ENCODE assay signal across 29 cellular contexts in genomic region chr19:14526423-14526822, GRCh38. TPM values are rescaled to one million over a fixed set of nuclear protein-coding genes. Genes with fewer than 3 reads are reported as not detected.
DNase-seq lines count a peak whose midpoint lies in the region; ATAC-seq, FAIRE-seq and TF ChIP-seq lines count a peak whose summit lies in the region.
"Had no signal": no experiment of that assay in that cellular context is flagged by ENCODE, and none has a peak within 500 bp of the region (broad histone marks: within the 10 kb centered on the region; RNA-seq: fewer than 3 reads in every experiment).

No MANE protein-coding gene starts in this region.

- peak overlapping the region; percentile 16 for H3K14ac ChIP-seq in trophoblast cell (ENCODE audit: low read length)

- TF ChIP-seq CTCF in CD4-positive, alpha-beta T cell (IDR thresholded peaks at IDR 0.05), result no peak
- TF ChIP-seq CTCF in esophagus squamous epithelium (IDR thresholded peaks at IDR 0.05), result no peak
- TF ChIP-seq CTCF in pancreas (IDR thresholded peaks at IDR 0.05), result no peak

- H4K12ac ChIP-seq in trophoblast cell (ENCODE audit: low read depth, low read length), result no peak overlapping the region

- no peak for FAIRE-seq in pancreas (lab: Jason Lieb, UNC)
- no peak for FAIRE-seq in GM12892 (lab: Jason Lieb, UNC)
- FAIRE-seq: colon, GM12878, HTR-8/SVneo, RCC 7860 had no signal

- H3K36me3 Mint-ChIP-seq in CD4-positive, alpha-beta T cell (ENCODE audit: low read depth), result peaks cover 25% of the 10 kb centered on the region
- no peaks in the 10 kb centered on the region for H3K36me3 Mint-ChIP-seq in T-cell
- H3K36me3 Mint-ChIP-seq: CD14-positive monocyte had no signal

- H3K79me1 ChIP-seq in trophoblast cell (ENCODE audit: low read length), result peaks cover 23% of the 10 kb centered on the region

- WGBS in esophagus squamous epithelium, 2 donors, result 49 to 57% methylated on average over 4 of the region's 4 CpGs
- no CpG with 5 or more reads among the region's 4 CpGs for WGBS in trophoblast cell (ENCODE audit: extremely low coverage, insufficient coverage, insufficient read length)
- WGBS in pancreas, 2 donors, result 66 to 71% methylated on average over 4 of the region's 4 CpGs

- peak overlapping the region; percentile 50 for H2BK12ac ChIP-seq in trophoblast cell (ENCODE audit: low read length)

- intact Hi-C loops in CD4-positive, alpha-beta T cell (cut with DNase I, micrococcal nuclease), result no loop called here
- intact Hi-C loops in esophagus squamous epithelium (cut with DNase I) (no loop called here), pancreas (cut with DNase I) (no loop called here)

- peaks cover 68% of the 10 kb centered on the region for H3K4me1 Mint-ChIP-seq in CD4-positive, alpha-beta T cell (ENCODE audit: low read depth)
- peaks cover 46 to 75% (median 67%) of the 10 kb centered on the region in 3 donors for H3K4me1 Mint-ChIP-seq in T-cell

- H3K9me3 Mint-ChIP-seq in CD4-positive, alpha-beta T cell, result no peaks in the 10 kb centered on the region
- H3K9me3 Mint-ChIP-seq in T-cell, result no peaks in the 10 kb centered on the region
- H3K9me3 Mint-ChIP-seq: activated naive CD4-positive, alpha-beta T cell treated with anti-CD3 and anti-CD28 coated beads, Interleukin-2, amount 50 U/mL, for 72 hours; activated T-helper 1 cell treated with anti-CD3 and anti-CD28 coated beads, Interleukin-12 subunit alpha, Interleukin-12 subunit beta, Interleukin-2, Interleukin-4 antibody, amounts not matched to agents 30 ng/mL and 10 ng/mL and 1 ng/mL, durations not matched to agents 14 hours and 24 hours and 36 hours; endodermal cell had no signal

- no peak for TF ChIP-seq POLR2A in esophagus squamous epithelium (IDR thresholded peaks at IDR 0.05)
- no peak for TF ChIP-seq POLR2A in GM12892 (IDR thresholded peaks at IDR 0.05; ENCODE audit: low read depth, low read length)

- DNase-seq in CD4-positive, alpha-beta T cell, result no peak
- no peak for DNase-seq in T-cell
- DNase-seq in esophagus squamous epithelium (lab: John Stamatoyannopoulos, UW), result no peak
- DNase-seq in trophoblast cell, result no peak
- no peak for DNase-seq in stimulated activated CD4-positive, alpha-beta T cell treated with anti-CD3 and anti-CD28 coated beads, Interleukin-4, amount 100 ng/mL, for 24 hours
- DNase-seq in pancreas, result no peak
- no peak for DNase-seq in GM12892 (ENCODE audit: insufficient read length)
- DNase-seq: activated CD8-positive, alpha-beta memory T cell treated with anti-CD3 and anti-CD28 coated beads for 24 hours; DMS53; endodermal cell; GM23248; heart left ventricle; Karpas-422; left ventricle myocardium superior; NCI-H2081 treated with DMSO at 0.1 percent for 48 hours; NK-92 treated with Interleukin-12 subunit alpha and Interleukin-12 subunit beta, amount 100 ng/mL, for 24 hours; nucleus accumbens; stimulated activated CD4-positive, alpha-beta T cell treated with anti-CD3 and anti-CD28 coated beads, Interleukin-12 subunit alpha, Interleukin-12 subunit beta, amount 100 ng/mL, for 4 hours had no signal

- peaks cover 6% of the 10 kb centered on the region for H3K79me2 ChIP-seq in trophoblast cell (ENCODE audit: control insufficient read depth, insufficient read depth, low read length, poor library complexity)

- H4K91ac ChIP-seq in trophoblast cell (ENCODE audit: low read depth, low read length), result peak overlapping the region; percentile 85

- H3K27me3 ChIP-seq in CD4-positive, alpha-beta T cell (ENCODE audit: control insufficient read depth, insufficient read depth, low read length), result no peaks in the 10 kb centered on the region
- H3K27me3 ChIP-seq in esophagus squamous epithelium (no peaks in the 10 kb centered on the region), trophoblast cell (ENCODE audit: insufficient read depth, low read length) (no peaks in the 10 kb centered on the region), pancreas (no peaks in the 10 kb centered on the region)
- H3K27me3 ChIP-seq: heart left ventricle had no signal

- no peak overlapping the region for H3K27ac ChIP-seq in CD4-positive, alpha-beta T cell (ENCODE audit: low read depth, low read length)
- H3K27ac ChIP-seq in esophagus squamous epithelium, result peak overlapping the region; percentile 93 to 99 (median 98)
- H3K27ac ChIP-seq in trophoblast cell (ENCODE audit: low read depth, low read length), result peak overlapping the region; percentile 85
- no peak overlapping the region for H3K27ac ChIP-seq in pancreas
- H3K27ac ChIP-seq: heart left ventricle had no signal

- H2AFZ ChIP-seq in trophoblast cell (ENCODE audit: insufficient read depth, low read length, poor library complexity), result no peak overlapping the region
- H2AFZ ChIP-seq: GM23248 had no signal

- peak overlapping the region; percentile 34 for H3K4me2 ChIP-seq in trophoblast cell (ENCODE audit: low read length)

- H2AK5ac ChIP-seq in trophoblast cell (ENCODE audit: low read length), result peak overlapping the region; percentile 2

- POLR2A ChIA-PET in CD4-positive, alpha-beta T cell (lab: Charles Lee), result interaction anchor here (1.1 to 5.9 kb wide), 3 partner anchors 9 to 30 kb away, joined by 3 to 74 read pairs (median 7); partner anchors contain the start of genes DNAJB1 and GIPC1
- POLR2A ChIA-PET in T-cell (lab: Charles Lee), result interaction anchor here in 1 of 2 donors (0.5 kb wide), 1 partner anchor 9 kb away, joined by 3 read pairs; no protein-coding TSS in a partner anchor

- no peaks in the 10 kb centered on the region for H3K27me3 Mint-ChIP-seq in CD4-positive, alpha-beta T cell
- H3K27me3 Mint-ChIP-seq in T-cell, result no peaks in the 10 kb centered on the region

- H3K36me3 ChIP-seq in esophagus squamous epithelium (no peaks in the 10 kb centered on the region), trophoblast cell (ENCODE audit: control insufficient read depth in 1 of 2, insufficient read depth in 2 of 2, low read length in 2 of 2) (no peaks in the 10 kb centered on the region), pancreas (no peaks in the 10 kb centered on the region)
- H3K36me3 ChIP-seq: heart left ventricle had no signal

- peak overlapping the region in 2 of 4 donors; percentile 1 to 6 for H3K4me3 ChIP-seq in esophagus squamous epithelium
- no peak overlapping the region for H3K4me3 ChIP-seq in trophoblast cell (ENCODE audit: low read depth, low read length)
- no peak overlapping the region for H3K4me3 ChIP-seq in pancreas
- H3K4me3 ChIP-seq: GM12878, GM23248, heart left ventricle had no signal

- ATAC-seq in CD4-positive, alpha-beta T cell (ENCODE audit: poor library complexity), result no peak
- ATAC-seq in T-cell (replicated peaks in 1 of 4), result no peak
- no peak for ATAC-seq in HG02870 (IDR thresholded peaks at IDR 0.05; ENCODE audit: unreplicated experiment)
- no peak for ATAC-seq in pancreas
- ATAC-seq: activated CD4-positive, CD25-positive, alpha-beta regulatory T cell treated with anti-CD3 and anti-CD28 coated beads, Interleukin-2, amount 50 U/mL, for 24 hours; activated naive CD4-positive, alpha-beta T cell treated with anti-CD3 and anti-CD28 coated beads, Interleukin-2, amount 50 U/mL, for 72 hours; GM12878; heart left ventricle; left ventricle myocardium superior; SK-N-SH treated with all-trans-retinoic acid at 6 μM for 48 hours had no signal

- H3K4me1 ChIP-seq in esophagus squamous epithelium, result peaks cover 29 to 91% (median 33%) of the 10 kb centered on the region in 3 donors
- peaks cover 16% of the 10 kb centered on the region in 2 experiments for H3K4me1 ChIP-seq in trophoblast cell (ENCODE audit: control insufficient read depth in 1 of 2, insufficient read depth in 2 of 2, low read length in 2 of 2)
- H3K4me1 ChIP-seq in pancreas, result peaks cover 4 to 9% (median 6%) of the 10 kb centered on the region in 3 donors

- CTCF ChIA-PET in CD4-positive, alpha-beta T cell (lab: Charles Lee), result no interaction called here
- CTCF ChIA-PET in T-cell (lab: Charles Lee), result interaction anchor here in 1 of 2 donors (0.6 to 1.7 kb wide), 2 partner anchors 10 to 23 kb away, joined by 4 to 5 read pairs; no protein-coding TSS in a partner anchor

- H3K18ac ChIP-seq in trophoblast cell (ENCODE audit: low read length), result no peak overlapping the region

- H4K8ac ChIP-seq in trophoblast cell (ENCODE audit: low read depth, low read length), result peak overlapping the region; percentile 45

- H3K9me3 ChIP-seq in CD4-positive, alpha-beta T cell (ENCODE audit: control insufficient read depth, low read length), result no peaks in the 10 kb centered on the region
- H3K9me3 ChIP-seq in esophagus squamous epithelium (no peaks in the 10 kb centered on the region), trophoblast cell (ENCODE audit: insufficient read depth, low read depth, low read length) (peaks cover 2% of the 10 kb centered on the region), pancreas (no peaks in the 10 kb centered on the region)
- H3K9me3 ChIP-seq: heart left ventricle had no signal

- H2BK5ac ChIP-seq in trophoblast cell (ENCODE audit: low read depth, low read length, poor library complexity), result peak overlapping the region; percentile 51

- no peak overlapping the region for H3K23ac ChIP-seq in trophoblast cell (ENCODE audit: low read length)

- H3K9ac ChIP-seq in trophoblast cell (ENCODE audit: low read length), result no peak overlapping the region
- H3K9ac ChIP-seq: GM23248 had no signal

- H3K4me3 Mint-ChIP-seq in CD4-positive, alpha-beta T cell, result peak overlapping the region; percentile 38
- H3K4me3 Mint-ChIP-seq in T-cell, result peak overlapping the region in 1 of 3 donors; percentile 10
- H3K4me3 Mint-ChIP-seq: CD14-positive monocyte, endodermal cell had no signal

- peak overlapping the region; percentile 80 for H2BK120ac ChIP-seq in trophoblast cell (ENCODE audit: insufficient read depth, low read length, poor library complexity)

- H3K4ac ChIP-seq in trophoblast cell (ENCODE audit: low read depth, low read length), result no peak overlapping the region

- H3K27ac Mint-ChIP-seq in CD4-positive, alpha-beta T cell, result peak overlapping the region; percentile 100
- peak overlapping the region; percentile 83 to 100 for H3K27ac Mint-ChIP-seq in T-cell
- H3K27ac Mint-ChIP-seq: activated naive CD4-positive, alpha-beta T cell treated with anti-CD3 and anti-CD28 coated beads, Interleukin-2, amount 50 U/mL, for 72 hours had no signal

RNA-seq across cellular contexts. Expression of gene TECR, which starts 3.0 kb away (rescaled TPM):
- 100 to 1,000 TPM; 217 to 232 TPM for total RNA-seq in CD4-positive, alpha-beta T cell
- total RNA-seq in T-cell, result 100 to 1,000 TPM; 137 to 207 (median 171) TPM
- total RNA-seq in esophagus squamous epithelium, result 100 to 1,000 TPM; 130 to 290 (median 190) TPM
- 261 and 265 TPM in 2 replicates for polyA plus RNA-seq in trophoblast cell (2013)
- total RNA-seq in pancreas, result 10 to 100 TPM; 41.8 to 68.5 (median 50.8) TPM
- polyA plus RNA-seq in pancreas, result 100 to 1,000 TPM; 115 to 129 TPM
- 29.1 TPM for polyA plus RNA-seq in GM12892 (2012; ENCODE audit: missing spikeins)

RNA-seq across cellular contexts. Expression of gene DNAJB1, which starts 8.2 kb away (rescaled TPM):
- total RNA-seq in CD4-positive, alpha-beta T cell, result 100 to 1,000 TPM; 666 to 672 TPM
- total RNA-seq in T-cell (100 to 1,000 TPM; 158 to 575 (median 165) TPM), esophagus squamous epithelium (100 to 1,000 TPM; 182 to 294 (median 224) TPM), pancreas (10 to 100 TPM; 22.7 to 63.0 (median 29.3) TPM)
- 61.8 and 62.4 TPM in 2 replicates for polyA plus RNA-seq in trophoblast cell (2013)
- 10 to 100 TPM; 22.4 to 39.6 TPM for polyA plus RNA-seq in pancreas
- 23.8 TPM for polyA plus RNA-seq in GM12892 (2012; ENCODE audit: missing spikeins)

RNA-seq across cellular contexts. Expression of gene GIPC1, which starts 30.5 kb away (rescaled TPM):
- total RNA-seq in CD4-positive, alpha-beta T cell, result 10 to 100 TPM; 17.8 to 21.0 TPM
- total RNA-seq in T-cell (10 to 100 TPM; 27.5 to 44.4 (median 35.4) TPM), esophagus squamous epithelium (100 to 1,000 TPM; 147 to 432 (median 243) TPM), pancreas (10 to 100 TPM; 19.0 to 34.0 (median 22.4) TPM)
- 67.2 and 69.0 TPM in 2 replicates for polyA plus RNA-seq in trophoblast cell (2013)
- polyA plus RNA-seq in pancreas, result 10 to 100 TPM; 53.0 to 53.1 TPM
- polyA plus RNA-seq in GM12892 (2012; ENCODE audit: missing spikeins), result 7.0 TPM

RNA-seq across cellular contexts. Expression of gene NDUFB7, which starts 45.4 kb away (rescaled TPM):
- 10 to 100 TPM; 31.7 to 39.1 TPM for total RNA-seq in CD4-positive, alpha-beta T cell
- total RNA-seq in T-cell (100 to 1,000 TPM in 1 of 5 donors, 10 to 100 TPM in 4; 47.9 to 112 (median 90.4) TPM), esophagus squamous epithelium (100 to 1,000 TPM; 262 to 379 (median 295) TPM), pancreas (10 to 100 TPM; 62.5 to 80.9 (median 71.7) TPM)
- polyA plus RNA-seq in trophoblast cell (2013), result 157 and 159 TPM in 2 replicates
- 100 to 1,000 TPM; 247 to 270 TPM for polyA plus RNA-seq in pancreas
- polyA plus RNA-seq in GM12892 (2012; ENCODE audit: missing spikeins), result 95.4 TPM

RNA-seq across cellular contexts. Expression of gene PTGER1, which starts 51.3 kb away (rescaled TPM):
- total RNA-seq in CD4-positive, alpha-beta T cell, result not detected
- under 1 TPM in 2 of 5 donors, not detected in 3; 0.23 to 0.25 TPM for total RNA-seq in T-cell
- total RNA-seq in esophagus squamous epithelium, result 1 to 10 TPM in 1 of 4 donors, under 1 TPM in 2, not detected in 1; 0.31 to 1.3 (median 0.38) TPM
- 0.05 TPM in 1 of 2 replicates, not detected in the other for polyA plus RNA-seq in trophoblast cell (2013)
- total RNA-seq in pancreas, result under 1 TPM in 5 of 6 donors, not detected in 1; 0.12 to 0.58 (median 0.22) TPM
- polyA plus RNA-seq in pancreas, result under 1 TPM; 0.31 to 0.61 TPM
- polyA plus RNA-seq in GM12892 (2012; ENCODE audit: missing spikeins), result not detected
- total RNA-seq: GM12878, left ventricle myocardium superior, mononuclear cell had no signal
- polyA plus RNA-seq: CD14-positive monocyte, GM12878 had no signal

Comparison
In these comparisons a context has a peak if more than half of its experiments do, and no peak if none do; other contexts are left out.
1. H3K27ac ChIP-seq: peak in esophagus squamous epithelium (4 of 4) and trophoblast cell (single experiment); none in CD4-positive, alpha-beta T cell (single experiment) and pancreas (0 of 4).